8 cellular contexts compared by ENCODE assay signal in genomic region chr7:99558306-99559275, GRCh38. TPM values are rescaled to one million over a fixed set of nuclear protein-coding genes. Genes with fewer than 3 reads are reported as not detected.
DNase-seq lines count a peak whose midpoint lies in the region; ATAC-seq and TF ChIP-seq lines count a peak whose summit lies in the region.

TSS of gene ZNF655 (plus strand) at chr7:99558642. CDS start at chr7:99560560, 1,918 bp downstream.

- TF ChIP-seq CTCF in GM12865 (IDR thresholded peaks at IDR 0.05; ENCODE audit: insufficient read depth, low read depth, low read length, missing control alignments) (no peak), left ventricle myocardium inferior (IDR thresholded peaks at IDR 0.05; ENCODE audit: borderline replicate concordance) (no peak), progenitor cell of endocrine pancreas (IDR thresholded peaks at IDR 0.05; ENCODE audit: unreplicated experiment) (no peak), upper lobe of right lung (IDR thresholded peaks at IDR 0.05) (no peak)

- intact Hi-C loops in left ventricle myocardium inferior (cut with micrococcal nuclease) (no loop called here), upper lobe of right lung (cut with DNase I) (no loop called here)

- H3K27ac ChIP-seq in left ventricle myocardium inferior (replicated peaks), result peak within 1 kb of the TSS; percentile 99
- peak within 1 kb of the TSS; percentile 99 for H3K27ac ChIP-seq in upper lobe of right lung

- H3K9me3 ChIP-seq in left ventricle myocardium inferior (replicated peaks) (no peaks in the 10 kb centered on the region), upper lobe of right lung (no peaks in the 10 kb centered on the region)

- peaks cover 23% of the 10 kb centered on the region for H3K36me3 Mint-ChIP-seq in progenitor cell of endocrine pancreas (ENCODE audit: insufficient read depth)

- peaks cover 61% of the 10 kb centered on the region for H3K4me1 ChIP-seq in left ventricle myocardium inferior
- H3K4me1 ChIP-seq in upper lobe of right lung, result peaks cover 31% of the 10 kb centered on the region

- DNase-seq in GM12865 (ENCODE audit: low read depth) (peak; percentile 93), NCI-H1436 treated with DMSO at 0.1 percent for 48 hours (lab: John Stamatoyannopoulos, UW) (peak; percentile 47), T-helper 1 cell (peak; percentile 79 to 89 (median 83)), amniotic stem cell (lab: John Stamatoyannopoulos, UW) (peak; percentile 72), left ventricle myocardium inferior (peak; percentile 91), progenitor cell of endocrine pancreas (ENCODE audit: low spot score, unreplicated experiment) (peak; percentile 94), upper lobe of right lung (peak; percentile 96)

- H3K4me3 ChIP-seq in GM12865 (ENCODE audit: low read depth, low read length), result peak within 1 kb of the TSS; percentile 92
- peak within 1 kb of the TSS; percentile 98 for H3K4me3 ChIP-seq in left ventricle myocardium inferior
- H3K4me3 ChIP-seq in upper lobe of right lung, result peak within 1 kb of the TSS; percentile 68

- H3K9me3 Mint-ChIP-seq in progenitor cell of endocrine pancreas (ENCODE audit: low read depth), result no peaks in the 10 kb centered on the region

- H3K27me3 Mint-ChIP-seq in progenitor cell of endocrine pancreas, result no peaks in the 10 kb centered on the region

- peak; percentile 91 for ATAC-seq in HG02678 (IDR thresholded peaks at IDR 0.05; ENCODE audit: unreplicated experiment)
- peak; percentile 97 for ATAC-seq in upper lobe of right lung

- peak within 1 kb of the TSS; percentile 99 for H3K27ac Mint-ChIP-seq in progenitor cell of endocrine pancreas

- H3K27me3 ChIP-seq in left ventricle myocardium inferior (ENCODE audit: low read depth) (no peaks in the 10 kb centered on the region), upper lobe of right lung (no peaks in the 10 kb centered on the region)

- peaks cover 54% of the 10 kb centered on the region for H3K36me3 ChIP-seq in left ventricle myocardium inferior
- H3K36me3 ChIP-seq in upper lobe of right lung, result peaks cover 56% of the 10 kb centered on the region

- peak within 1 kb of the TSS; percentile 99 for H3K4me3 Mint-ChIP-seq in progenitor cell of endocrine pancreas (ENCODE audit: low read depth)

- peaks cover 13% of the 10 kb centered on the region for H3K4me1 Mint-ChIP-seq in progenitor cell of endocrine pancreas (ENCODE audit: low read depth)

RNA-seq across cellular contexts. Expression of gene ZNF655, which starts in this region (rescaled TPM):
- total RNA-seq in left ventricle myocardium inferior, result 26.1 TPM
- total RNA-seq in progenitor cell of endocrine pancreas, result 70.9 and 72.6 TPM in 2 replicates
- total RNA-seq in upper lobe of right lung, result 63.1 TPM

Comparison
In these comparisons a context has a peak if more than half of its experiments do, and no peak if none do; other contexts are left out.
1. Peak in every context shown above with its lines: DNase-seq, ATAC-seq, H3K4me3 ChIP-seq and H3K27ac ChIP-seq.